ENCODE assay signal across 7 cellular contexts in the genomic region with DNA sequence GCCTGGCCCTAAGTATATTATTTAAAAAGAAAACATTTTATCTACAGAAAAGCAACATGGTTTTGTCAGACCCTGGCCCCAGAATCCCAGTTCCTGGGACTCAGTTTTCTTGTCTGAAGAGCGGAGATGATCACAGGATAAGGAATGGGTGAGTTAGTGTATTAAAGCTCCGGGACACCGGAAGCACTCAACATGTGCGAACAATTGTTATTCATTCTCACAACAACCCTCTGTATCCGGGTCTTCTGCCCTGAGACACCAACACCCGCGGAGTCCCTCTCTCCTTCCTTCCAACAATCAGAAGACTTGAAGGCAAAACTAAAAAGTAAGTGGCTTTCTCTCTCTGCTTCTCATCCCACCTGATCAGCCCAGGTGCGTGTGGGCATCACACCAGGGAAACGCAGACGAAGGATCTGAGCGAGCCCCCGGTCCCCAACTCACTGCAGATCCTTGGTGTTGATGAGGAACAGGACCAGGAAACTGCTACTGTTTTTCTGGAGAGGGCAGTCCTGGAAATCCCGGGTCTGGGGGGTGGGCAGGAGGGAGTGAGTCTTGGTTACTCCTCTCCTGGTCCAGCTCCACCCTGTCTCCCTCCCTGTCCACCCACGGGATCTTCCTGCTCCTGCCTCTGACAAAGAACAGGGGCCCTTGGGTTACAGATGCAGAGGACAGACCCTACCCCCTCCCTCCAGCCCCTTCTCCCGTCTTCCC. TPM values are rescaled to one million over a fixed set of nuclear protein-coding genes. Genes with fewer than 3 reads are reported as not detected.
A peak's percentile ranks its signal among the peaks of the same experiment; 100 is the strongest.
DNase-seq lines count a peak whose midpoint lies in the region; ATAC-seq and TF ChIP-seq lines count a peak whose summit lies in the region.
"Had no signal": no experiment of that assay in that cellular context is flagged by ENCODE, and none has a peak within 500 bp of the region (broad histone marks: within the 10 kb centered on the region; RNA-seq: fewer than 3 reads in every experiment).

No MANE protein-coding gene starts in this region.

- H3K27me3 Mint-ChIP-seq in T-helper 1 cell treated with Interleukin-12 subunit alpha and Interleukin-12 subunit beta and Interleukin-4 antibody, amounts not matched to agents 30 μg/mL and 1 μg/mL, for 36 hours (ENCODE audit: low read depth), result no peaks in the 10 kb centered on the region
- peaks cover 23% of the 10 kb centered on the region for H3K27me3 Mint-ChIP-seq in endothelial cell (ENCODE audit: unreplicated experiment)

- H3K36me3 Mint-ChIP-seq in T-helper 1 cell treated with Interleukin-12 subunit alpha and Interleukin-12 subunit beta and Interleukin-4 antibody, amounts not matched to agents 30 μg/mL and 1 μg/mL, for 36 hours (ENCODE audit: low read depth), result peaks cover 14% of the 10 kb centered on the region
- peaks cover 15% of the 10 kb centered on the region for H3K36me3 Mint-ChIP-seq in endothelial cell (ENCODE audit: low read depth, unreplicated experiment)
- H3K36me3 Mint-ChIP-seq in stimulated activated effector memory CD8-positive, alpha-beta T cell treated with anti-CD3 and anti-CD28 coated beads, Interleukin-12 subunit alpha, Interleukin-12 subunit beta, amount 100 ng/mL, for 72 hours, result peaks cover 71% of the 10 kb centered on the region

- no peak for ATAC-seq in stimulated activated effector memory CD8-positive, alpha-beta T cell treated with anti-CD3 and anti-CD28 coated beads, Interleukin-12 subunit alpha, Interleukin-12 subunit beta, amount 100 ng/mL, for 72 hours

- peak overlapping the region; percentile 100 for H3K27ac Mint-ChIP-seq in T-helper 1 cell treated with Interleukin-12 subunit alpha and Interleukin-12 subunit beta and Interleukin-4 antibody, amounts not matched to agents 30 μg/mL and 1 μg/mL, for 36 hours
- H3K27ac Mint-ChIP-seq in endothelial cell (ENCODE audit: unreplicated experiment), result peak overlapping the region; percentile 84
- H3K27ac Mint-ChIP-seq in stimulated activated effector memory CD8-positive, alpha-beta T cell treated with anti-CD3 and anti-CD28 coated beads, Interleukin-12 subunit alpha, Interleukin-12 subunit beta, amount 100 ng/mL, for 72 hours, result peak overlapping the region; percentile 98

- no peak for TF ChIP-seq CTCF in endothelial cell (IDR thresholded peaks at IDR 0.05; ENCODE audit: unreplicated experiment)

- H3K4me1 Mint-ChIP-seq in T-helper 1 cell treated with Interleukin-12 subunit alpha and Interleukin-12 subunit beta and Interleukin-4 antibody, amounts not matched to agents 30 μg/mL and 1 μg/mL, for 36 hours (ENCODE audit: low read depth), result peaks cover 25% of the 10 kb centered on the region
- peaks cover 17% of the 10 kb centered on the region for H3K4me1 Mint-ChIP-seq in endothelial cell (ENCODE audit: unreplicated experiment)
- H3K4me1 Mint-ChIP-seq in stimulated activated effector memory CD8-positive, alpha-beta T cell treated with anti-CD3 and anti-CD28 coated beads, Interleukin-12 subunit alpha, Interleukin-12 subunit beta, amount 100 ng/mL, for 72 hours, result peaks cover 39% of the 10 kb centered on the region

- peak overlapping the region; percentile 97 for H3K4me3 Mint-ChIP-seq in T-helper 1 cell treated with Interleukin-12 subunit alpha and Interleukin-12 subunit beta and Interleukin-4 antibody, amounts not matched to agents 30 μg/mL and 1 μg/mL, for 36 hours
- H3K4me3 Mint-ChIP-seq in endothelial cell (ENCODE audit: unreplicated experiment), result peak overlapping the region; percentile 98
- H3K4me3 Mint-ChIP-seq in stimulated activated effector memory CD8-positive, alpha-beta T cell treated with anti-CD3 and anti-CD28 coated beads, Interleukin-12 subunit alpha, Interleukin-12 subunit beta, amount 100 ng/mL, for 72 hours, result peak overlapping the region; percentile 90

- no peak for DNase-seq in T-helper 1 cell
- peak; percentile 22 for DNase-seq in endothelial cell (ENCODE audit: low spot score)
- no peak for DNase-seq in stimulated activated effector memory CD8-positive, alpha-beta T cell treated with anti-CD3 and anti-CD28 coated beads, Interleukin-12 subunit alpha, Interleukin-12 subunit beta, amount 100 ng/mL, for 72 hours (ENCODE audit: low spot score in 2 of 2)
- no peak for DNase-seq in D341Med (ENCODE audit: low spot score)
- no peak for DNase-seq in dedifferentiated amniotic fluid mesenchymal stem cell (ENCODE audit: extremely low spot score)
- DNase-seq: NCI-H446 treated with DMSO at 0.1 percent for 48 hours had no signal

- no peaks in the 10 kb centered on the region for H3K9me3 Mint-ChIP-seq in T-helper 1 cell treated with Interleukin-12 subunit alpha and Interleukin-12 subunit beta and Interleukin-4 antibody, amounts not matched to agents 30 μg/mL and 1 μg/mL, for 36 hours
- no peaks in the 10 kb centered on the region for H3K9me3 Mint-ChIP-seq in endothelial cell (ENCODE audit: unreplicated experiment)
- no peaks in the 10 kb centered on the region for H3K9me3 Mint-ChIP-seq in stimulated activated effector memory CD8-positive, alpha-beta T cell treated with anti-CD3 and anti-CD28 coated beads, Interleukin-12 subunit alpha, Interleukin-12 subunit beta, amount 100 ng/mL, for 72 hours

RNA-seq across cellular contexts. Expression of a gene that starts 2.0 kb away (rescaled TPM):
- 69.1 TPM for total RNA-seq in endothelial cell (ENCODE audit: unreplicated experiment)

RNA-seq across cellular contexts. Expression of a gene that starts 4.1 kb away (rescaled TPM):
- 42.8 TPM for total RNA-seq in endothelial cell (ENCODE audit: unreplicated experiment)

RNA-seq across cellular contexts. Expression of a gene that starts 14.9 kb away (rescaled TPM):
- not detected for total RNA-seq in endothelial cell (ENCODE audit: unreplicated experiment)

RNA-seq across cellular contexts. Expression of a gene that starts 31.9 kb away (rescaled TPM):
- 1.5 TPM for total RNA-seq in endothelial cell (ENCODE audit: unreplicated experiment)

RNA-seq across cellular contexts. Expression of a gene that starts 37.2 kb away (rescaled TPM):
- total RNA-seq in endothelial cell (ENCODE audit: unreplicated experiment), result not detected
